ENCODE assay signal across 33 cellular contexts in genomic region chr19:16978156-16978555, GRCh38.
"Had no signal": no experiment of that assay in that cellular context is flagged by ENCODE, and none has a peak within 500 bp of the region (broad histone marks: within the 10 kb centered on the region; RNA-seq: fewer than 3 reads in every experiment).

No MANE protein-coding gene starts in this region.

- H3K9me3 ChIP-seq: adrenal gland, ascending aorta, body of pancreas, breast epithelium had no signal

- H3K4me3 ChIP-seq: adrenal gland, ascending aorta, body of pancreas, breast epithelium, cardiac muscle cell had no signal

- H3K27me3 ChIP-seq: adrenal gland, ascending aorta, body of pancreas, brain microvascular endothelial cell, breast epithelium, cardiac muscle cell had no signal

- DNase-seq: activated effector memory CD4-positive, alpha-beta T cell treated with anti-CD3 and anti-CD28 coated beads, Interleukin-2, amount 50 U/mL, for 16 hours; activated effector memory CD4-positive, alpha-beta T cell treated with Interleukin-2 at 50 U/mL for 16 hours; activated gamma-delta T cell; activated gamma-delta T cell treated with Interleukin-2 at 50 U/mL for 16 hours; activated naive CD4-positive, alpha-beta T cell; activated naive CD4-positive, alpha-beta T cell treated with anti-CD3 and anti-CD28 coated beads for 36 hours; activated naive CD4-positive, alpha-beta T cell treated with anti-CD3 and anti-CD28 coated beads, Interleukin-2, amount 10 ng/mL, durations not matched to agents 7 days and 5 days; activated naive CD4-positive, alpha-beta T cell treated with anti-CD3 and anti-CD28 coated beads, Interleukin-2, amount 50 U/mL, for 16 hours; activated naive CD4-positive, alpha-beta T cell treated with Interleukin-2 at 50 U/mL for 16 hours; activated naive CD8-positive, alpha-beta T cell treated with anti-CD3 and anti-CD28 coated beads for 36 hours; activated naive CD8-positive, alpha-beta T cell treated with anti-CD3 and anti-CD28 coated beads, Interleukin-2, amount 10 ng/mL, durations not matched to agents 7 days and 5 days; activated naive CD8-positive, alpha-beta T cell treated with anti-CD3 and anti-CD28 coated beads, Interleukin-2, amount 50 U/mL, for 24 hours; activated T-cell treated with anti-CD3 and anti-CD28 coated beads, Interleukin-2, amount 50 U/mL, for 1 hour; activated T-cell treated with anti-CD3 and anti-CD28 coated beads, Interleukin-2, amount 50 U/mL, for 24 hours; activated T-cell treated with anti-CD3 and anti-CD28 coated beads, Interleukin-2, amount 50 U/mL, for 4 hours; activated T-cell treated with anti-CD3 and anti-CD28 coated beads, Interleukin-2, amount 50 U/mL, for 48 hours; activated T-cell treated with anti-CD3 and anti-CD28 coated beads, Interleukin-2, amount 50 U/mL, for 72 hours; adrenal gland; amniotic stem cell; amygdala; anterior cingulate cortex; aorta; body of pancreas; brain microvascular endothelial cell; caudate nucleus; central memory CD4-positive, alpha-beta T cell; cerebellar nuclear complex had no signal

- ATAC-seq: activated naive CD4-positive, alpha-beta T cell treated with anti-CD3 and anti-CD28 coated beads, Interleukin-2, amount 50 U/mL, for 72 hours; activated naive CD8-positive, alpha-beta T cell treated with anti-CD3 and anti-CD28 coated beads, Interleukin-2, amount 50 U/mL, for 24 hours; activated T-cell treated with anti-CD3 and anti-CD28 coated beads, Interleukin-2, amount 50 U/mL, for 4 hours; activated T-cell treated with anti-CD3 and anti-CD28 coated beads, Interleukin-2, amount 50 U/mL, for 72 hours; activated T-helper 17 cell treated with anti-CD3 and anti-CD28 coated beads, Interleukin-2, amount 50 U/mL, for 72 hours; body of pancreas had no signal

- FAIRE-seq: astrocyte had no signal

- H3K36me3 ChIP-seq: adrenal gland, ascending aorta, brain microvascular endothelial cell, breast epithelium, cardiac muscle cell had no signal

- H3K4me1 ChIP-seq: adrenal gland, ascending aorta, body of pancreas, breast epithelium had no signal

- H3K27ac ChIP-seq: adrenal gland, ascending aorta, body of pancreas, brain microvascular endothelial cell, breast epithelium, cardiac muscle cell had no signal
